Comparison of ENCODE assay signal across 8 cellular contexts in genomic region chr6:73579389-73579788, GRCh38. TPM values are rescaled to one million over a fixed set of nuclear protein-coding genes. Genes with fewer than 3 reads are reported as not detected.
DNase-seq lines count a peak whose midpoint lies in the region; ATAC-seq, FAIRE-seq and TF ChIP-seq lines count a peak whose summit lies in the region.

No MANE protein-coding gene starts in this region.

- TF ChIP-seq CTCF in liver (IDR thresholded peaks at IDR 0.05; ENCODE audit: low read depth, low read length, missing input control) = no peak
- TF ChIP-seq CTCF in type B pancreatic cell (conservative IDR thresholded peaks at IDR 0.05) = no peak
- no peak for TF ChIP-seq CTCF in D721Med (IDR thresholded peaks at IDR 0.05; ENCODE audit: insufficient read depth, missing control alignments)

- no peak for ATAC-seq in activated CD4-positive, alpha-beta T cell treated with anti-CD3 and anti-CD28 coated beads for 36 hours
- ATAC-seq in HG03439 (IDR thresholded peaks at IDR 0.05; ENCODE audit: unreplicated experiment) = no peak

- peak overlapping the region in 1 of 2 donors; percentile 90 for H3K9ac ChIP-seq in liver (ENCODE audit: low read depth in 1 of 2, low read length in 2 of 2)

- no peak overlapping the region for H3K4me3 ChIP-seq in liver (ENCODE audit: low read depth in 1 of 3, low read length in 3 of 3)

- 54 to 81% (median 67%) methylated on average over 4 of the region's 4 CpGs for WGBS in adipose tissue, 3 donors
- 40% methylated on average over 4 of the region's 4 CpGs for WGBS in liver

- no peak overlapping the region for H3K4me3 Mint-ChIP-seq in activated CD4-positive, alpha-beta T cell treated with anti-CD3 and anti-CD28 coated beads for 36 hours
- no peak overlapping the region for H3K4me3 Mint-ChIP-seq in type B pancreatic cell

- CTCF ChIA-PET in activated CD4-positive, alpha-beta T cell treated with anti-CD3 and anti-CD28 coated beads for 36 hours (lab: Charles Lee) = interaction anchor here (0.6 to 2.6 kb wide), 7 partner anchors 9 to 1084 kb away, joined by 3 to 12 read pairs (median 4); no protein-coding TSS in a partner anchor
- CTCF ChIA-PET in HEK293T (lab: Yijun Ruan, JAX) = interaction anchor here (1.0 to 1.2 kb wide), 3 partner anchors 14 to 71 kb away, joined by 4 to 6 read pairs (median 5); no protein-coding TSS in a partner anchor

- FAIRE-seq in D721Med (lab: Jason Lieb, UNC) = no peak

- H3K27ac ChIP-seq in adipose tissue (ENCODE audit: low read depth, low read length) (peak overlapping the region; percentile 99), liver (ENCODE audit: low read depth in 1 of 2, low read length in 2 of 2) (peak overlapping the region; percentile 75 to 89)

- no peaks in the 10 kb centered on the region for H3K9me3 ChIP-seq in liver (ENCODE audit: control insufficient read depth in 4 of 4, low read length in 3 of 4)

- peaks cover 5% of the 10 kb centered on the region for H3K36me3 Mint-ChIP-seq in activated CD4-positive, alpha-beta T cell treated with anti-CD3 and anti-CD28 coated beads for 36 hours (ENCODE audit: low read depth)
- H3K36me3 Mint-ChIP-seq in type B pancreatic cell = peaks cover 5% of the 10 kb centered on the region

- H3K9me3 Mint-ChIP-seq in activated CD4-positive, alpha-beta T cell treated with anti-CD3 and anti-CD28 coated beads for 36 hours (ENCODE audit: low read depth) = peaks cover 7% of the 10 kb centered on the region
- no peaks in the 10 kb centered on the region for H3K9me3 Mint-ChIP-seq in type B pancreatic cell

- H3K36me3 ChIP-seq in liver (ENCODE audit: control insufficient read depth in 4 of 4, insufficient read depth in 3 of 4, low read depth in 1 of 4, low read length in 3 of 4) = no peaks in the 10 kb centered on the region

- H3K4me1 Mint-ChIP-seq in activated CD4-positive, alpha-beta T cell treated with anti-CD3 and anti-CD28 coated beads for 36 hours = peaks cover 22% of the 10 kb centered on the region
- H3K4me1 Mint-ChIP-seq in type B pancreatic cell (ENCODE audit: unreplicated experiment) = peaks cover 17% of the 10 kb centered on the region

- no peak for TF ChIP-seq RAD21 in liver (IDR thresholded peaks at IDR 0.05)

- no peak for DNase-seq in activated CD4-positive, alpha-beta T cell treated with anti-CD3 and anti-CD28 coated beads for 36 hours
- DNase-seq in activated CD4-positive, alpha-beta T cell treated with anti-CD3 and anti-CD28 coated beads for 48 hours = no peak
- DNase-seq in type B pancreatic cell (ENCODE audit: extremely low spot score, unreplicated experiment) (no peak), HEK293T (ENCODE audit: extremely low spot score) (no peak), D721Med (ENCODE audit: insufficient read length, low spot score) (no peak)

- intact Hi-C loops in activated CD4-positive, alpha-beta T cell treated with anti-CD3 and anti-CD28 coated beads for 36 hours (cut with DNase I, micrococcal nuclease) = loop anchor here in 1 of 2 experiments (2.0 kb wide), 1 partner anchor 19 kb away; no protein-coding TSS in a partner anchor

- peak overlapping the region; percentile 99 for H3K27ac Mint-ChIP-seq in activated CD4-positive, alpha-beta T cell treated with anti-CD3 and anti-CD28 coated beads for 36 hours
- peak overlapping the region; percentile 100 for H3K27ac Mint-ChIP-seq in type B pancreatic cell

- no peaks in the 10 kb centered on the region for H3K27me3 Mint-ChIP-seq in activated CD4-positive, alpha-beta T cell treated with anti-CD3 and anti-CD28 coated beads for 36 hours
- no peaks in the 10 kb centered on the region for H3K27me3 Mint-ChIP-seq in type B pancreatic cell

- no peaks in the 10 kb centered on the region for H3K27me3 ChIP-seq in liver (ENCODE audit: control insufficient read depth in 4 of 4, insufficient read depth in 4 of 4, low read length in 3 of 4)

- POLR2A ChIA-PET in activated CD4-positive, alpha-beta T cell treated with anti-CD3 and anti-CD28 coated beads for 36 hours (lab: Charles Lee) = interaction anchor here (0.6 to 1.9 kb wide), 3 partner anchors 42 to 190 kb away, joined by 3 to 28 read pairs (median 6); partner anchors contain the start of gene EEF1A1
- POLR2A ChIA-PET in HEK293T (lab: Yijun Ruan, JAX) = interaction anchor here (1.0 to 3.2 kb wide), 9 partner anchors 10 to 74 kb away, joined by 3 to 42 read pairs (median 5); partner anchors contain the start of gene EEF1A1

- H3K4me1 ChIP-seq in liver (ENCODE audit: control insufficient read depth in 4 of 4, insufficient read depth in 4 of 4, low read length in 3 of 4) = peaks cover 8 to 21% (median 18%) of the 10 kb centered on the region in 4 donors

TF ChIP-seq in liver, 16 proteins besides CTCF, POLR2A, EP300 and RAD21 (continues in another document):
- TF ChIP-seq YY1 (IDR thresholded peaks at IDR 0.05) = no peak
- no peak for TF ChIP-seq JUND (IDR thresholded peaks at IDR 0.05)
- no peak for TF ChIP-seq ATF3 (IDR thresholded peaks at IDR 0.05)
- no peak for TF ChIP-seq HNF4G (IDR thresholded peaks at IDR 0.05)
- TF ChIP-seq GABPA (IDR thresholded peaks at IDR 0.05 in 1 of 2, conservative IDR thresholded peaks at IDR 0.05 in 1 of 2) = no peak
- no peak for TF ChIP-seq NR2F2 (IDR thresholded peaks at IDR 0.05)
- TF ChIP-seq HNF4A (conservative IDR thresholded peaks at IDR 0.05) = no peak
- TF ChIP-seq FOXA1 (IDR thresholded peaks at IDR 0.05) = no peak

TF ChIP-seq in HEK293T, 16 proteins besides CTCF, POLR2A, EP300 and RAD21:
- TF ChIP-seq FOXK2 (IDR thresholded peaks at IDR 0.05) (no peak), LEF1 (IDR thresholded peaks at IDR 0.05; ENCODE audit: borderline replicate concordance) (no peak), ARNT (IDR thresholded peaks at IDR 0.05) (no peak), ELF4 (IDR thresholded peaks at IDR 0.05) (no peak), SP1 (IDR thresholded peaks at IDR 0.05) (no peak), FOXM1 (IDR thresholded peaks at IDR 0.05; ENCODE audit: borderline replicate concordance) (no peak), L3MBTL2 (conservative IDR thresholded peaks at IDR 0.05) (no peak), CTBP1 (IDR thresholded peaks at IDR 0.05; ENCODE audit: borderline replicate concordance) (no peak), HDGF (IDR thresholded peaks at IDR 0.05; ENCODE audit: borderline replicate concordance) (no peak), ZNF384 (IDR thresholded peaks at IDR 0.05) (no peak), TARDBP (IDR thresholded peaks at IDR 0.05) (no peak), BHLHE40 (IDR thresholded peaks at IDR 0.05; ENCODE audit: borderline replicate concordance) (no peak), FOXA1 (IDR thresholded peaks at IDR 0.05) (no peak), PKNOX1 (IDR thresholded peaks at IDR 0.05) (no peak), SUZ12 (IDR thresholded peaks at IDR 0.05) (no peak), NFRKB (IDR thresholded peaks at IDR 0.05) (no peak)

RNA-seq across cellular contexts. Expression of gene EEF1A1, which starts 58.6 kb away (rescaled TPM):
- over 10,000 TPM; 11,209 to 15,482 TPM for total RNA-seq in activated CD4-positive, alpha-beta T cell treated with anti-CD3 and anti-CD28 coated beads for 36 hours
- polyA plus RNA-seq in adipose tissue = over 10,000 TPM in 2 of 3 donors, 1,000 to 10,000 TPM in 1; 8,558 to 14,659 (median 10,970) TPM
- 1,000 to 10,000 TPM; 4,078 to 7,379 TPM for total RNA-seq in liver
- 1,000 to 10,000 TPM; 1,383 to 2,991 TPM for polyA plus RNA-seq in liver
- total RNA-seq in type B pancreatic cell (ENCODE audit: low replicate concordance) = 12,371 and 13,155 TPM in 2 replicates
